Comparison of ENCODE assay signal across 9 cellular contexts in genomic region chr3:69385723-69386483, GRCh38. TPM values are rescaled to one million over a fixed set of nuclear protein-coding genes. Genes with fewer than 3 reads are reported as not detected.
DNase-seq lines count a peak whose midpoint lies in the region; ATAC-seq, FAIRE-seq and TF ChIP-seq lines count a peak whose summit lies in the region.
"Had no signal": no experiment of that assay in that cellular context is flagged by ENCODE, and none has a peak within 500 bp of the region (broad histone marks: within the 10 kb centered on the region; RNA-seq: fewer than 3 reads in every experiment).

TSS of gene FRMD4B (minus strand) at chr3:69386088. CDS start at chr3:69385989, 99 bp downstream.

- TF ChIP-seq CTCF in astrocyte of the spinal cord (IDR thresholded peaks at IDR 0.05; ENCODE audit: low read depth, low read length) (no peak), pancreas (IDR thresholded peaks at IDR 0.05) (peak in 1 of 4 donors; percentile 10)

- H3K9me3 ChIP-seq in right cardiac atrium (ENCODE audit: control insufficient read depth, low read length) (no peaks in the 10 kb centered on the region), pancreas (no peaks in the 10 kb centered on the region)

- H3K4me1 ChIP-seq in right cardiac atrium (ENCODE audit: control insufficient read depth, insufficient read depth, low read length) (no peaks in the 10 kb centered on the region), pancreas (peaks cover 0 to 4% (median 0%) of the 10 kb centered on the region in 3 donors)

- DNase-seq in NCI-H2081 (lab: John Stamatoyannopoulos, UW) (peak; percentile 6 to 24), NCI-H2081 treated with DMSO at 0.1 percent for 48 hours (lab: John Stamatoyannopoulos, UW) (no peak), NCI-H69 (lab: John Stamatoyannopoulos, UW) (peak; percentile 8), astrocyte of the spinal cord (ENCODE audit: low read depth, low spot score) (peak; percentile 29), right cardiac atrium (peak; percentile 79 to 94 (median 91)), pancreas (peak; percentile 62 to 89 (median 73)), SW 1271 (lab: John Stamatoyannopoulos, UW) (no peak)

- H3K4me3 ChIP-seq in astrocyte of the spinal cord (ENCODE audit: low read depth, low read length) (peak within 1 kb of the TSS; percentile 26), right cardiac atrium (ENCODE audit: low read length) (peak within 1 kb of the TSS; percentile 23), pancreas (peak within 1 kb of the TSS; percentile 19 to 50 (median 29))

- intact Hi-C loops in right cardiac atrium (cut with DNase I) (no loop called here), pancreas (cut with DNase I) (no loop called here)

- H3K36me3 ChIP-seq in pancreas = no peaks in the 10 kb centered on the region

- ATAC-seq in right cardiac atrium = peak; percentile 93
- peak; percentile 95 to 97 (median 96) for ATAC-seq in pancreas
- ATAC-seq in HG03095 (IDR thresholded peaks at IDR 0.05; ENCODE audit: unreplicated experiment) = no peak

- H3K27ac ChIP-seq in right cardiac atrium (ENCODE audit: low read length) (peak within 1 kb of the TSS; percentile 2), pancreas (no peak within 1 kb of the TSS)

- in situ Hi-C loops in astrocyte of the spinal cord (cut with HindIII; ENCODE audit: low sequenced_read_pairs) = no loop called here

- no peak for FAIRE-seq in pancreas (lab: Jason Lieb, UNC)
- FAIRE-seq: colon had no signal

- H3K27me3 ChIP-seq in right cardiac atrium (ENCODE audit: control insufficient read depth, insufficient read depth) = no peaks in the 10 kb centered on the region
- peaks cover 0 to 16% (median 0%) of the 10 kb centered on the region in 4 donors for H3K27me3 ChIP-seq in pancreas

- 1% methylated on average over 64 of the region's 64 CpGs for WGBS in right cardiac atrium
- 0 to 1% methylated on average over 61 to 64 of the region's 64 CpGs for WGBS in pancreas, 2 donors

RNA-seq across cellular contexts. Expression of gene FRMD4B, which starts in this region (rescaled TPM):
- 10 to 100 TPM; 28.5 to 42.1 (median 31.2) TPM for total RNA-seq in right cardiac atrium
- 8.8 TPM for polyA plus RNA-seq in right cardiac atrium
- total RNA-seq in pancreas = 10 to 100 TPM in 2 of 6 donors, 1 to 10 TPM in 4; 4.9 to 20.0 (median 9.3) TPM
- polyA plus RNA-seq in pancreas = 1 to 10 TPM; 5.2 to 6.0 TPM

Comparison
In these comparisons a context has a peak if more than half of its experiments do, and no peak if none do; other contexts are left out.
1. DNase-seq: peak in NCI-H2081 (2 of 2), NCI-H69 (single experiment), astrocyte of the spinal cord (single experiment), right cardiac atrium (3 of 3) and pancreas (6 of 6); none in NCI-H2081 treated with DMSO at 0.1 percent for 48 hours (single experiment) and SW 1271 (0 of 2).
2. Peak in every context shown above with its lines, with median percentiles within 50 percentile points of each other: H3K4me3 ChIP-seq.